ENCODE assay signal across 29 cellular contexts in the genomic region with DNA sequence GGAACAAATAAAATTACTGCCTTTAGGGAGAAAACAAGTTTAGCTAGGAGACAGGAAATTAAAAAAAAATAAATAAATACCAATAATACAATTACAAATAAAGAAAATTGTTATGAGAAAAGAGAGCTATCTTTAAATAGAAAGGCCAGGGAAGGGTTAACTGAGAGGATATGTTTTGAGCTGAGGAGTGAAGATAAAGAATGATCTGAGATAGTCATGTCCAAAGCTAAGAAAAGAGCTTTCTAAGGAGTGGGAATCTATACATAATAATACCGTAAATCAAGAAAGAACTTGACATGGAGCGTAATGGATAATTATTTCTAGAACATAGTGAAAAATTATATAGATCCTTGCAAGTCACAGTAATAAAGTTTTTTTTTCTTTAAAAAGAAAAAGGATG.
"Had no signal": no experiment of that assay in that cellular context is flagged by ENCODE, and none has a peak within 500 bp of the region (broad histone marks: within the 10 kb centered on the region; RNA-seq: fewer than 3 reads in every experiment).

No MANE protein-coding gene starts in this region.

- H3K4me1 ChIP-seq: parathyroid adenoma, psoas muscle, right lobe of liver, sigmoid colon, thyroid gland, tibial nerve, upper lobe of left lung, vagina had no signal

- DNase-seq: nephron progenitor cell; nucleus accumbens; ovary; psoas muscle; right cardiac atrium; right lobe of liver; sigmoid colon; small intestine; stimulated activated CD4-positive, alpha-beta T cell treated with anti-CD3 and anti-CD28 coated beads, Interleukin-15, amount 100 ng/mL, for 24 hours; stimulated activated CD4-positive, alpha-beta T cell treated with anti-CD3 and anti-CD28 coated beads, Interleukin-2, amount 100 ng/mL, for 24 hours; stimulated activated CD4-positive, alpha-beta T cell treated with anti-CD3 and anti-CD28 coated beads, Interleukin-2, amount 100 ng/mL, for 48 hours; stimulated activated CD4-positive, alpha-beta T cell treated with anti-CD3 and anti-CD28 coated beads, Interleukin-4, amount 100 ng/mL, for 24 hours; stimulated activated naive B cell treated with anti-CD40 and anti-IgM and Interleukin-4, amounts not matched to agents 10 μg/mL and 1 μg/mL and 100 μg/mL, for 72 hours; stimulated activated naive CD4-positive, alpha-beta T cell treated with Interleukin-2 at 50 U/mL for 16 hours; stomach; thyroid gland; trophoblast cell; upper lobe of left lung had no signal

- FAIRE-seq: small intestine, urothelium cell line had no signal

- H3K27ac Mint-ChIP-seq: nephron progenitor cell; progenitor cell of endocrine pancreas; stimulated activated effector memory CD8-positive, alpha-beta T cell treated with anti-CD3 and anti-CD28 coated beads, Interleukin-12 subunit alpha, Interleukin-12 subunit beta, amount 100 ng/mL, for 72 hours; stimulated activated naive B cell treated with anti-CD40 and anti-IgM and Interleukin-4, amounts not matched to agents 10 μg/mL and 1 μg/mL and 100 μg/mL, for 72 hours; stimulated activated naive CD8-positive, alpha-beta T cell treated with anti-CD3 and anti-CD28 coated beads, Interleukin-15, Interleukin-2, amounts not matched to agents 100 ng/mL and 50 ng/mL, for 24 hours had no signal

- H3K9ac ChIP-seq: parathyroid adenoma had no signal

- H3K27me3 ChIP-seq: neutrophil, ovary, right lobe of liver, sigmoid colon, stomach, thyroid gland, tibial nerve, upper lobe of left lung, vagina had no signal

- H2AFZ ChIP-seq: parathyroid adenoma had no signal

- H3K9me3 Mint-ChIP-seq: natural killer cell treated with Interleukin-12 subunit alpha and Interleukin-12 subunit beta and Interleukin-15 and Interleukin-18, amount 100 ng/mL, for 72 hours; nephron progenitor cell; neural crest cell; stimulated activated naive B cell treated with anti-CD40 and anti-IgM and Interleukin-4, amounts not matched to agents 10 μg/mL and 1 μg/mL and 100 μg/mL, for 72 hours; stimulated activated naive CD8-positive, alpha-beta T cell treated with anti-CD3 and anti-CD28 coated beads, Interleukin-15, Interleukin-2, amounts not matched to agents 100 ng/mL and 50 ng/mL, for 24 hours had no signal

- ATAC-seq: natural killer cell treated with Interleukin-12 subunit alpha and Interleukin-12 subunit beta and Interleukin-15 and Interleukin-18, amount 100 ng/mL, for 72 hours; psoas muscle; right cardiac atrium; right lobe of liver; stimulated activated effector memory CD8-positive, alpha-beta T cell treated with anti-CD3 and anti-CD28 coated beads, Interleukin-12 subunit alpha, Interleukin-12 subunit beta, amount 100 ng/mL, for 72 hours; stimulated activated naive B cell treated with anti-CD40 and anti-IgM and Interleukin-4, amounts not matched to agents 10 μg/mL and 1 μg/mL and 100 μg/mL, for 72 hours had no signal

- H3K9me3 ChIP-seq: neutrophil, ovary, psoas muscle, right lobe of liver, sigmoid colon, stomach, thoracic aorta, thyroid gland, tibial nerve, upper lobe of left lung, vagina had no signal

- H3K36me3 ChIP-seq: neutrophil, ovary, right lobe of liver, sigmoid colon, stomach, thoracic aorta, thyroid gland, tibial nerve, upper lobe of left lung, vagina had no signal

- H3K27me3 Mint-ChIP-seq: natural killer cell treated with Interleukin-12 subunit alpha and Interleukin-12 subunit beta and Interleukin-15 and Interleukin-18, amount 100 ng/mL, for 72 hours; progenitor cell of endocrine pancreas; stimulated activated naive B cell treated with anti-CD40 and anti-IgM and Interleukin-4, amounts not matched to agents 10 μg/mL and 1 μg/mL and 100 μg/mL, for 72 hours; stimulated activated naive CD8-positive, alpha-beta T cell treated with anti-CD3 and anti-CD28 coated beads, Interleukin-15, Interleukin-2, amounts not matched to agents 100 ng/mL and 50 ng/mL, for 24 hours had no signal

- H3K4me3 Mint-ChIP-seq: natural killer cell treated with Interleukin-12 subunit alpha and Interleukin-12 subunit beta and Interleukin-15 and Interleukin-18, amount 100 ng/mL, for 72 hours; nephron progenitor cell; neural crest cell; stimulated activated effector memory CD8-positive, alpha-beta T cell treated with anti-CD3 and anti-CD28 coated beads, Interleukin-12 subunit alpha, Interleukin-12 subunit beta, amount 100 ng/mL, for 72 hours; stimulated activated naive B cell treated with anti-CD40 and anti-IgM and Interleukin-4, amounts not matched to agents 10 μg/mL and 1 μg/mL and 100 μg/mL, for 72 hours; stimulated activated naive CD8-positive, alpha-beta T cell treated with anti-CD3 and anti-CD28 coated beads, Interleukin-15, Interleukin-2, amounts not matched to agents 100 ng/mL and 50 ng/mL, for 24 hours had no signal

- H3K4me1 Mint-ChIP-seq: nephron progenitor cell; neural crest cell; stimulated activated effector memory CD8-positive, alpha-beta T cell treated with anti-CD3 and anti-CD28 coated beads, Interleukin-12 subunit alpha, Interleukin-12 subunit beta, amount 100 ng/mL, for 72 hours had no signal

- H3K4me3 ChIP-seq: ovary, psoas muscle, right lobe of liver, sigmoid colon, stomach, thoracic aorta, thyroid gland, tibial nerve, upper lobe of left lung, vagina had no signal

- H3K27ac ChIP-seq: neutrophil, ovary, parathyroid adenoma, psoas muscle, right lobe of liver, sigmoid colon, stomach, thoracic aorta, thyroid gland, tibial nerve, upper lobe of left lung, vagina had no signal

- H3K36me3 Mint-ChIP-seq: natural killer cell treated with Interleukin-12 subunit alpha and Interleukin-12 subunit beta and Interleukin-15 and Interleukin-18, amount 100 ng/mL, for 72 hours; stimulated activated effector memory CD8-positive, alpha-beta T cell treated with anti-CD3 and anti-CD28 coated beads, Interleukin-12 subunit alpha, Interleukin-12 subunit beta, amount 100 ng/mL, for 72 hours; stimulated activated naive B cell treated with anti-CD40 and anti-IgM and Interleukin-4, amounts not matched to agents 10 μg/mL and 1 μg/mL and 100 μg/mL, for 72 hours had no signal

- H3K79me2 ChIP-seq: parathyroid adenoma had no signal
